17 cellular contexts compared by ENCODE assay signal in genomic region chr3:69255928-69256327, GRCh38.
DNase-seq lines count a peak whose midpoint lies in the region; ATAC-seq and TF ChIP-seq lines count a peak whose summit lies in the region.
"Had no signal": no experiment of that assay in that cellular context is flagged by ENCODE, and none has a peak within 500 bp of the region (broad histone marks: within the 10 kb centered on the region; RNA-seq: fewer than 3 reads in every experiment).

No MANE protein-coding gene starts in this region.

- no peaks in the 10 kb centered on the region for H3K9me3 ChIP-seq in right atrium auricular region
- no peaks in the 10 kb centered on the region for H3K9me3 ChIP-seq in hepatocyte (ENCODE audit: low read depth)
- H3K9me3 ChIP-seq: MG63 had no signal

- no peak overlapping the region for H2AFZ ChIP-seq in hepatocyte

- DNase-seq in Right ventricle myocardium superior = no peak
- DNase-seq in right atrium auricular region (ENCODE audit: low spot score) = no peak
- DNase-seq in NCI-H2029 treated with DMSO at 0.1 percent for 48 hours (lab: John Stamatoyannopoulos, UW) = peak; percentile 3
- peak; percentile 61 for DNase-seq in hepatocyte (ENCODE audit: low spot score)
- DNase-seq in nephron progenitor cell = no peak
- no peak for DNase-seq in SW 1271 (lab: John Stamatoyannopoulos, UW)
- DNase-seq in foreskin fibroblast = no peak
- DNase-seq: CD4-positive, alpha-beta memory T cell; H7; MG63; NCI-H1048; NCI-H1436 treated with DMSO at 0.1 percent for 48 hours; NCI-H1930; NCI-H446 treated with DMSO at 0.1 percent for 48 hours; NCI-H69 had no signal

- TF ChIP-seq CTCF in right atrium auricular region (IDR thresholded peaks at IDR 0.05) (no peak), hepatocyte (IDR thresholded peaks at IDR 0.05; ENCODE audit: poor library complexity) (no peak), nephron progenitor cell (IDR thresholded peaks at IDR 0.05) (no peak), foreskin fibroblast (IDR thresholded peaks at IDR 0.05; ENCODE audit: low read depth, low read length) (no peak)

- H3K4me3 ChIP-seq in right atrium auricular region = no peak overlapping the region
- H3K4me3 ChIP-seq in hepatocyte = no peak overlapping the region
- H3K4me3 ChIP-seq in foreskin fibroblast (ENCODE audit: low read depth in 1 of 2, low read length in 2 of 2) = no peak overlapping the region
- H3K4me3 ChIP-seq: BLaER1 treated with 17β-estradiol and CSF1 and Interleukin-3, amounts not matched to agents 10 nM and 100 nM; MG63 had no signal

- H3K4me1 ChIP-seq in right atrium auricular region = no peaks in the 10 kb centered on the region
- H3K4me1 ChIP-seq in hepatocyte (ENCODE audit: insufficient read depth) = peaks cover 5% of the 10 kb centered on the region
- H3K4me1 ChIP-seq: BLaER1 treated with 17β-estradiol and CSF1 and Interleukin-3, amounts not matched to agents 10 nM and 100 nM had no signal

- no peaks in the 10 kb centered on the region for H3K27me3 ChIP-seq in right atrium auricular region
- no peaks in the 10 kb centered on the region for H3K27me3 ChIP-seq in hepatocyte
- H3K27me3 ChIP-seq: BLaER1 treated with 17β-estradiol and CSF1 and Interleukin-3, amounts not matched to agents 10 nM and 100 nM; MG63 had no signal

- WGBS in hepatocyte (ENCODE audit: low lambda C conversion rate, missing lambda C conversion rate) = 58% methylated on average over 3 of the region's 3 CpGs

- no peak overlapping the region for H3K4me2 ChIP-seq in hepatocyte
- H3K4me2 ChIP-seq: BLaER1 treated with 17β-estradiol and CSF1 and Interleukin-3, amounts not matched to agents 10 nM and 100 nM had no signal

- H3K27ac ChIP-seq in right atrium auricular region (no peak overlapping the region), hepatocyte (no peak overlapping the region)
- H3K27ac ChIP-seq: BLaER1 treated with 17β-estradiol and CSF1 and Interleukin-3, amounts not matched to agents 10 nM and 100 nM had no signal

- peak overlapping the region; percentile 41 for H3K27ac Mint-ChIP-seq in nephron progenitor cell
- H3K27ac Mint-ChIP-seq: CD4-positive, alpha-beta memory T cell had no signal

- peaks cover 42% of the 10 kb centered on the region for H3K4me1 Mint-ChIP-seq in nephron progenitor cell
- H3K4me1 Mint-ChIP-seq: CD4-positive, alpha-beta memory T cell had no signal

- ATAC-seq in Right ventricle myocardium superior (ENCODE audit: poor library complexity) = peak; percentile 10
- ATAC-seq: Panc1 had no signal

- no peaks in the 10 kb centered on the region for H3K79me2 ChIP-seq in hepatocyte

- H3K9me2 ChIP-seq in hepatocyte (replicated peaks; ENCODE audit: insufficient read depth) = no peaks in the 10 kb centered on the region

- no peaks in the 10 kb centered on the region for H3K27me3 Mint-ChIP-seq in nephron progenitor cell (ENCODE audit: low read depth, poor library complexity)
- H3K27me3 Mint-ChIP-seq: CD4-positive, alpha-beta memory T cell had no signal

- no peaks in the 10 kb centered on the region for H4K20me1 ChIP-seq in hepatocyte (ENCODE audit: insufficient read depth, poor library complexity, severe bottlenecking)

- no peaks in the 10 kb centered on the region for H3K36me3 ChIP-seq in right atrium auricular region
- no peaks in the 10 kb centered on the region for H3K36me3 ChIP-seq in hepatocyte (replicated peaks; ENCODE audit: insufficient read depth, low read depth)
- H3K36me3 ChIP-seq: MG63 had no signal

- intact Hi-C loops in Right ventricle myocardium superior (cut with DNase I) = no loop called here

- H3K4me3 Mint-ChIP-seq in nephron progenitor cell = no peak overlapping the region
- H3K4me3 Mint-ChIP-seq: CD4-positive, alpha-beta memory T cell had no signal

- peaks cover 13% of the 10 kb centered on the region for H3K9me3 Mint-ChIP-seq in nephron progenitor cell
- H3K9me3 Mint-ChIP-seq: CD4-positive, alpha-beta memory T cell had no signal

- H3K36me3 Mint-ChIP-seq in nephron progenitor cell (ENCODE audit: low read depth) = peaks cover 5% of the 10 kb centered on the region
- H3K36me3 Mint-ChIP-seq: CD4-positive, alpha-beta memory T cell had no signal

Comparison
In these comparisons a context has a peak if more than half of its experiments do, and no peak if none do; other contexts are left out.
1. DNase-seq: peak in NCI-H2029 treated with DMSO at 0.1 percent for 48 hours (single experiment) and hepatocyte (single experiment); none in Right ventricle myocardium superior (single experiment), right atrium auricular region (single experiment), nephron progenitor cell (single experiment), SW 1271 (0 of 2) and foreskin fibroblast (0 of 2).